Comparison of ENCODE assay signal across 2 cellular contexts in genomic region chr13:45167611-45168554, GRCh38.
TF ChIP-seq lines count a peak whose summit lies in the region.

No MANE protein-coding gene starts in this region.

TF ChIP-seq in HepG2, 621 proteins besides CTCF, POLR2A, EP300 and RAD21:
- TF ChIP-seq ZNF644 (CRISPR knock-in tag; IDR thresholded peaks at IDR 0.05; ENCODE audit: low read depth), result no peak
- TF ChIP-seq NR2C2 (CRISPR knock-in tag; IDR thresholded peaks at IDR 0.05; ENCODE audit: borderline replicate concordance), result no peak
- no peak for TF ChIP-seq PTBP1 (IDR thresholded peaks at IDR 0.05; ENCODE audit: low read depth, low read length, poor library complexity, severe bottlenecking)
- TF ChIP-seq MAFK (conservative IDR thresholded peaks at IDR 0.05 in 1 of 2, IDR thresholded peaks at IDR 0.05 in 1 of 2; ENCODE audit: low read length in 2 of 2), result 0 out of 4 replicates have a peak, but pooled peaks of 1 of the 2 experiments have one; percentile 9
- no peak for TF ChIP-seq ZNF598 (CRISPR knock-in tag; IDR thresholded peaks at IDR 0.05; ENCODE audit: borderline replicate concordance)
- no peak for TF ChIP-seq HOXA9 (CRISPR knock-in tag; IDR thresholded peaks at IDR 0.05; ENCODE audit: borderline replicate concordance)
- no peak for TF ChIP-seq ZNF772 (CRISPR knock-in tag; IDR thresholded peaks at IDR 0.05)
- no peak for TF ChIP-seq ZNF34 (CRISPR knock-in tag; IDR thresholded peaks at IDR 0.05; ENCODE audit: borderline replicate concordance)

TF ChIP-seq in WTC11, 78 proteins besides CTCF, POLR2A, EP300 and RAD21:
- TF ChIP-seq, protein P1, sequence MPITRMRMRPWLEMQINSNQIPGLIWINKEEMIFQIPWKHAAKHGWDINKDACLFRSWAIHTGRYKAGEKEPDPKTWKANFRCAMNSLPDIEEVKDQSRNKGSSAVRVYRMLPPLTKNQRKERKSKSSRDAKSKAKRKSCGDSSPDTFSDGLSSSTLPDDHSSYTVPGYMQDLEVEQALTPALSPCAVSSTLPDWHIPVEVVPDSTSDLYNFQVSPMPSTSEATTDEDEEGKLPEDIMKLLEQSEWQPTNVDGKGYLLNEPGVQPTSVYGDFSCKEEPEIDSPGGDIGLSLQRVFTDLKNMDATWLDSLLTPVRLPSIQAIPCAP (CRISPR knock-in tag; IDR thresholded peaks at IDR 0.05), result no peak
- TF ChIP-seq, protein P2, sequence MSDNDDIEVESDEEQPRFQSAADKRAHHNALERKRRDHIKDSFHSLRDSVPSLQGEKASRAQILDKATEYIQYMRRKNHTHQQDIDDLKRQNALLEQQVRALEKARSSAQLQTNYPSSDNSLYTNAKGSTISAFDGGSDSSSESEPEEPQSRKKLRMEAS (CRISPR knock-in tag; IDR thresholded peaks at IDR 0.05), result no peak
- TF ChIP-seq ZNF281 (CRISPR knock-in tag; IDR thresholded peaks at IDR 0.05), result no peak
- no peak for TF ChIP-seq SP1 (CRISPR knock-in tag; conservative IDR thresholded peaks at IDR 0.05)
- no peak for TF ChIP-seq MYBL2 (CRISPR knock-in tag; IDR thresholded peaks at IDR 0.05)
- no peak for TF ChIP-seq ZNF423 (CRISPR knock-in tag; IDR thresholded peaks at IDR 0.05)
- TF ChIP-seq ZNF219 (CRISPR knock-in tag; IDR thresholded peaks at IDR 0.05; ENCODE audit: borderline replicate concordance), result no peak
- TF ChIP-seq ATF1 (CRISPR knock-in tag; IDR thresholded peaks at IDR 0.05), result no peak
- TF ChIP-seq CREB1 (CRISPR knock-in tag; IDR thresholded peaks at IDR 0.05), result no peak
- no peak for TF ChIP-seq ZNF512 (CRISPR knock-in tag; IDR thresholded peaks at IDR 0.05; ENCODE audit: borderline replicate concordance)
- TF ChIP-seq, protein P3, sequence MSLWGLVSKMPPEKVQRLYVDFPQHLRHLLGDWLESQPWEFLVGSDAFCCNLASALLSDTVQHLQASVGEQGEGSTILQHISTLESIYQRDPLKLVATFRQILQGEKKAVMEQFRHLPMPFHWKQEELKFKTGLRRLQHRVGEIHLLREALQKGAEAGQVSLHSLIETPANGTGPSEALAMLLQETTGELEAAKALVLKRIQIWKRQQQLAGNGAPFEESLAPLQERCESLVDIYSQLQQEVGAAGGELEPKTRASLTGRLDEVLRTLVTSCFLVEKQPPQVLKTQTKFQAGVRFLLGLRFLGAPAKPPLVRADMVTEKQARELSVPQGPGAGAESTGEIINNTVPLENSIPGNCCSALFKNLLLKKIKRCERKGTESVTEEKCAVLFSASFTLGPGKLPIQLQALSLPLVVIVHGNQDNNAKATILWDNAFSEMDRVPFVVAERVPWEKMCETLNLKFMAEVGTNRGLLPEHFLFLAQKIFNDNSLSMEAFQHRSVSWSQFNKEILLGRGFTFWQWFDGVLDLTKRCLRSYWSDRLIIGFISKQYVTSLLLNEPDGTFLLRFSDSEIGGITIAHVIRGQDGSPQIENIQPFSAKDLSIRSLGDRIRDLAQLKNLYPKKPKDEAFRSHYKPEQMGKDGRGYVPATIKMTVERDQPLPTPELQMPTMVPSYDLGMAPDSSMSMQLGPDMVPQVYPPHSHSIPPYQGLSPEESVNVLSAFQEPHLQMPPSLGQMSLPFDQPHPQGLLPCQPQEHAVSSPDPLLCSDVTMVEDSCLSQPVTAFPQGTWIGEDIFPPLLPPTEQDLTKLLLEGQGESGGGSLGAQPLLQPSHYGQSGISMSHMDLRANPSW (CRISPR knock-in tag; conservative IDR thresholded peaks at IDR 0.05; ENCODE audit: low read depth), result no peak
- TF ChIP-seq CBFB (CRISPR knock-in tag; IDR thresholded peaks at IDR 0.05; ENCODE audit: low read depth), result no peak
- TF ChIP-seq, protein P4, sequence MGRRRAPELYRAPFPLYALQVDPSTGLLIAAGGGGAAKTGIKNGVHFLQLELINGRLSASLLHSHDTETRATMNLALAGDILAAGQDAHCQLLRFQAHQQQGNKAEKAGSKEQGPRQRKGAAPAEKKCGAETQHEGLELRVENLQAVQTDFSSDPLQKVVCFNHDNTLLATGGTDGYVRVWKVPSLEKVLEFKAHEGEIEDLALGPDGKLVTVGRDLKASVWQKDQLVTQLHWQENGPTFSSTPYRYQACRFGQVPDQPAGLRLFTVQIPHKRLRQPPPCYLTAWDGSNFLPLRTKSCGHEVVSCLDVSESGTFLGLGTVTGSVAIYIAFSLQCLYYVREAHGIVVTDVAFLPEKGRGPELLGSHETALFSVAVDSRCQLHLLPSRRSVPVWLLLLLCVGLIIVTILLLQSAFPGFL (CRISPR knock-in tag; IDR thresholded peaks at IDR 0.05; ENCODE audit: borderline replicate concordance), result no peak
- TF ChIP-seq KAT7 (CRISPR knock-in tag; IDR thresholded peaks at IDR 0.05; ENCODE audit: borderline replicate concordance), result no peak
- TF ChIP-seq, protein P5, sequence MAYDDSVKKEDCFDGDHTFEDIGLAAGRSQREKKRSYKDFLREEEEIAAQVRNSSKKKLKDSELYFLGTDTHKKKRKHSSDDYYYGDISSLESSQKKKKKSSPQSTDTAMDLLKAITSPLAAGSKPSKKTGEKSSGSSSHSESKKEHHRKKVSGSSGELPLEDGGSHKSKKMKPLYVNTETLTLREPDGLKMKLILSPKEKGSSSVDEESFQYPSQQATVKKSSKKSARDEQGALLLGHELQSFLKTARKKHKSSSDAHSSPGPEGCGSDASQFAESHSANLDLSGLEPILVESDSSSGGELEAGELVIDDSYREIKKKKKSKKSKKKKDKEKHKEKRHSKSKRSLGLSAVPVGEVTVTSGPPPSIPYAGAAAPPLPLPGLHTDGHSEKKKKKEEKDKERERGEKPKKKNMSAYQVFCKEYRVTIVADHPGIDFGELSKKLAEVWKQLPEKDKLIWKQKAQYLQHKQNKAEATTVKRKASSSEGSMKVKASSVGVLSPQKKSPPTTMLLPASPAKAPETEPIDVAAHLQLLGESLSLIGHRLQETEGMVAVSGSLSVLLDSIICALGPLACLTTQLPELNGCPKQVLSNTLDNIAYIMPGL (CRISPR knock-in tag; IDR thresholded peaks at IDR 0.05), result no peak
- TF ChIP-seq IRF2 (CRISPR knock-in tag; IDR thresholded peaks at IDR 0.05; ENCODE audit: borderline replicate concordance, low read depth), result no peak
- TF ChIP-seq, protein P6, sequence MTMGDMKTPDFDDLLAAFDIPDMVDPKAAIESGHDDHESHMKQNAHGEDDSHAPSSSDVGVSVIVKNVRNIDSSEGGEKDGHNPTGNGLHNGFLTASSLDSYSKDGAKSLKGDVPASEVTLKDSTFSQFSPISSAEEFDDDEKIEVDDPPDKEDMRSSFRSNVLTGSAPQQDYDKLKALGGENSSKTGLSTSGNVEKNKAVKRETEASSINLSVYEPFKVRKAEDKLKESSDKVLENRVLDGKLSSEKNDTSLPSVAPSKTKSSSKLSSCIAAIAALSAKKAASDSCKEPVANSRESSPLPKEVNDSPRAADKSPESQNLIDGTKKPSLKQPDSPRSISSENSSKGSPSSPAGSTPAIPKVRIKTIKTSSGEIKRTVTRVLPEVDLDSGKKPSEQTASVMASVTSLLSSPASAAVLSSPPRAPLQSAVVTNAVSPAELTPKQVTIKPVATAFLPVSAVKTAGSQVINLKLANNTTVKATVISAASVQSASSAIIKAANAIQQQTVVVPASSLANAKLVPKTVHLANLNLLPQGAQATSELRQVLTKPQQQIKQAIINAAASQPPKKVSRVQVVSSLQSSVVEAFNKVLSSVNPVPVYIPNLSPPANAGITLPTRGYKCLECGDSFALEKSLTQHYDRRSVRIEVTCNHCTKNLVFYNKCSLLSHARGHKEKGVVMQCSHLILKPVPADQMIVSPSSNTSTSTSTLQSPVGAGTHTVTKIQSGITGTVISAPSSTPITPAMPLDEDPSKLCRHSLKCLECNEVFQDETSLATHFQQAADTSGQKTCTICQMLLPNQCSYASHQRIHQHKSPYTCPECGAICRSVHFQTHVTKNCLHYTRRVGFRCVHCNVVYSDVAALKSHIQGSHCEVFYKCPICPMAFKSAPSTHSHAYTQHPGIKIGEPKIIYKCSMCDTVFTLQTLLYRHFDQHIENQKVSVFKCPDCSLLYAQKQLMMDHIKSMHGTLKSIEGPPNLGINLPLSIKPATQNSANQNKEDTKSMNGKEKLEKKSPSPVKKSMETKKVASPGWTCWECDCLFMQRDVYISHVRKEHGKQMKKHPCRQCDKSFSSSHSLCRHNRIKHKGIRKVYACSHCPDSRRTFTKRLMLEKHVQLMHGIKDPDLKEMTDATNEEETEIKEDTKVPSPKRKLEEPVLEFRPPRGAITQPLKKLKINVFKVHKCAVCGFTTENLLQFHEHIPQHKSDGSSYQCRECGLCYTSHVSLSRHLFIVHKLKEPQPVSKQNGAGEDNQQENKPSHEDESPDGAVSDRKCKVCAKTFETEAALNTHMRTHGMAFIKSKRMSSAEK (CRISPR knock-in tag; IDR thresholded peaks at IDR 0.05; ENCODE audit: borderline replicate concordance), result no peak
- no peak for TF ChIP-seq E2F5 (CRISPR knock-in tag; IDR thresholded peaks at IDR 0.05)
- no peak for TF ChIP-seq NFE2L1 (CRISPR knock-in tag; IDR thresholded peaks at IDR 0.05)
- no peak for TF ChIP-seq NR1H2 (CRISPR knock-in tag; IDR thresholded peaks at IDR 0.05)
TF ChIP-seq in WTC11: peak in this region for 0.
